In genomic region chrX:109732319-109732779, GRCh38 we compare ENCODE assay signal across 8 cellular contexts. TPM values are rescaled to one million over a fixed set of nuclear protein-coding genes. Genes with fewer than 3 reads are reported as not detected.
DNase-seq lines count a peak whose midpoint lies in the region; ATAC-seq and TF ChIP-seq lines count a peak whose summit lies in the region.

No MANE protein-coding gene starts in this region.

- peaks cover 54% of the 10 kb centered on the region for H3K79me2 ChIP-seq in DND-41 (ENCODE audit: insufficient read depth, low read length)

- H3K4me1 ChIP-seq in DND-41 (ENCODE audit: insufficient read depth, low read length) (peaks cover 41% of the 10 kb centered on the region), endocrine pancreas (ENCODE audit: control insufficient read depth, insufficient read depth, low read length) (peaks cover 4% of the 10 kb centered on the region), muscle layer of colon (ENCODE audit: insufficient read depth, low read length) (no peaks in the 10 kb centered on the region), uterus (no peaks in the 10 kb centered on the region)

- peak overlapping the region; percentile 74 to 96 (median 93) for H3K27ac Mint-ChIP-seq in IgD-negative memory B cell

- H3K4me2 ChIP-seq in DND-41 (ENCODE audit: insufficient read depth, low read length): peak overlapping the region; percentile 82

- DNase-seq in DND-41 (peak; percentile 30), uterus (no peak), NCI-H524 treated with DMSO at 0.1 percent for 48 hours (lab: John Stamatoyannopoulos, UW) (no peak)

- peaks cover 20 to 37% (median 28%) of the 10 kb centered on the region in 3 donors for H3K4me1 Mint-ChIP-seq in IgD-negative memory B cell

- H3K9ac ChIP-seq in DND-41 (ENCODE audit: low read depth, low read length) (peak overlapping the region; percentile 78), endocrine pancreas (ENCODE audit: control insufficient read depth, insufficient read depth, low read length) (peak overlapping the region; percentile 42), muscle layer of colon (ENCODE audit: low read length) (peak overlapping the region; percentile 42)

- H4K20me1 ChIP-seq in DND-41 (ENCODE audit: insufficient read depth, low read length): peaks cover 3% of the 10 kb centered on the region; the same call in 1 of the 2 replicates

- intact Hi-C loops in uterus (cut with DNase I; ENCODE audit: low total_unique reads): no loop called here

- TF ChIP-seq POLR2A in uterus (IDR thresholded peaks at IDR 0.05): no peak

- H3K27me3 ChIP-seq in DND-41 (ENCODE audit: insufficient read depth, low read length, poor library complexity): no peaks in the 10 kb centered on the region
- H3K27me3 ChIP-seq in endocrine pancreas (ENCODE audit: control insufficient read depth, insufficient read depth, low read length): no peaks in the 10 kb centered on the region
- peaks cover 0 to 4% of the 10 kb centered on the region in 2 donors for H3K27me3 ChIP-seq in muscle layer of colon (ENCODE audit: control insufficient read depth in 1 of 2, insufficient read depth in 2 of 2, low read length in 2 of 2)
- H3K27me3 ChIP-seq in uterus: no peaks in the 10 kb centered on the region

- peak overlapping the region; percentile 87 for H3K27ac ChIP-seq in DND-41 (ENCODE audit: low read length)
- peak overlapping the region; percentile 36 for H3K27ac ChIP-seq in muscle layer of colon (ENCODE audit: low read depth, low read length)
- peak overlapping the region; percentile 83 to 89 for H3K27ac ChIP-seq in uterus

- H3K36me3 ChIP-seq in DND-41 (ENCODE audit: insufficient read depth, low read length) (no peaks in the 10 kb centered on the region), endocrine pancreas (ENCODE audit: control insufficient read depth, insufficient read depth, low read length) (no peaks in the 10 kb centered on the region), muscle layer of colon (ENCODE audit: insufficient read depth, low read length) (no peaks in the 10 kb centered on the region), uterus (no peaks in the 10 kb centered on the region)

- peak overlapping the region; percentile 72 to 93 for H3K4me3 ChIP-seq in DND-41 (ENCODE audit: low read depth in 1 of 2, low read length in 2 of 2)
- peak overlapping the region; percentile 81 for H3K4me3 ChIP-seq in WI38 (ENCODE audit: low read depth, low read length)
- H3K4me3 ChIP-seq in endocrine pancreas (ENCODE audit: control insufficient read depth, insufficient read depth, low read length): peak overlapping the region; percentile 78
- peak overlapping the region; percentile 69 to 71 for H3K4me3 ChIP-seq in muscle layer of colon (ENCODE audit: low read depth in 1 of 2, low read length in 2 of 2)
- peak overlapping the region; percentile 66 to 71 for H3K4me3 ChIP-seq in uterus

- H3K27me3 Mint-ChIP-seq in IgD-negative memory B cell: no peaks in the 10 kb centered on the region

- no peaks in the 10 kb centered on the region for H3K9me3 Mint-ChIP-seq in IgD-negative memory B cell

- H3K9me3 ChIP-seq in DND-41 (ENCODE audit: insufficient read depth, low read length, severe bottlenecking) (no peaks in the 10 kb centered on the region), endocrine pancreas (ENCODE audit: control insufficient read depth, low read length) (no peaks in the 10 kb centered on the region), muscle layer of colon (ENCODE audit: low read length) (no peaks in the 10 kb centered on the region), uterus (no peaks in the 10 kb centered on the region)

- peak overlapping the region; percentile 88 to 98 (median 97) for H3K4me3 Mint-ChIP-seq in IgD-negative memory B cell

- ATAC-seq in DND-41 (ENCODE audit: insufficient read depth, low read depth): peak; percentile 54
- peak; percentile 27 for ATAC-seq in GM21526 (IDR thresholded peaks at IDR 0.05; ENCODE audit: low FRiP score, unreplicated experiment)

- TF ChIP-seq CTCF in DND-41 (IDR thresholded peaks at IDR 0.05; ENCODE audit: borderline replicate concordance, extremely low read depth, low read length, poor library complexity, severe bottlenecking): no peak
- no peak for TF ChIP-seq CTCF in WI38 (IDR thresholded peaks at IDR 0.05; ENCODE audit: low read depth, low read length)
- TF ChIP-seq CTCF in uterus (IDR thresholded peaks at IDR 0.05): no peak

- peak overlapping the region; percentile 79 for H2AFZ ChIP-seq in DND-41 (ENCODE audit: low read depth, low read length)

- H3K36me3 Mint-ChIP-seq in IgD-negative memory B cell: no peaks in the 10 kb centered on the region

RNA-seq across cellular contexts. Expression of gene ACSL4, which starts 0.7 kb away (rescaled TPM):
- polyA plus RNA-seq in IgD-negative memory B cell: 11.8 TPM
- total RNA-seq in uterus: 10 to 100 TPM in 3 of 4 donors, 1 to 10 TPM in 1; 8.5 to 55.6 (median 42.8) TPM

Comparison
In these comparisons a context has a peak if more than half of its experiments do, and no peak if none do; other contexts are left out.
1. H3K27ac ChIP-seq: peak in every context shown above with its lines; median percentile 87 in DND-41; 86 in uterus; 36 in muscle layer of colon.